ENCODE assay signal across 22 cellular contexts in the genomic region with DNA sequence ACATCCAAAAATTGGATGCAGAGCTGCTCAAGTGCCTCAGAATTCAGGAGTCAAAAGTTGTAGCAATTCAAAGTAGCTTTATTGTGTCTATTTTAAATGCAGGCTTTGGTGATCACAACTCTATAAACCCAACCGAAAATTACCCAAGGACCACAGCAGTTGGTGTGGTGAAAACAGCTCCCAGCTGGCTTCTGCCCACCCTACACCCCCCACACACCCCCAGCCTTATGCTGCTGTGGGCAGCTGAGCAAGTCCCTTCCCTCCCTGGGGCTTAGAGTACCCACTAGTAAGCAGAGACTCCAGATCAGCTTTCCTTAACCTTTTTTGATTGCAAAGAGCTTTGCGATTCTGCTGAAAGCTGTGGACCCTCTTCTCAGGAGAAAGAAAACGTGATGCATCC. TPM values are rescaled to one million over a fixed set of nuclear protein-coding genes. Genes with fewer than 3 reads are reported as not detected.
DNase-seq lines count a peak whose midpoint lies in the region; ATAC-seq and TF ChIP-seq lines count a peak whose summit lies in the region.
"Had no signal": no experiment of that assay in that cellular context is flagged by ENCODE, and none has a peak within 500 bp of the region (broad histone marks: within the 10 kb centered on the region; RNA-seq: fewer than 3 reads in every experiment).

No MANE protein-coding gene starts in this region.

- DNase-seq in DMS79 treated with DMSO at 0.1 percent for 48 hours (lab: John Stamatoyannopoulos, UW) (peak; percentile 53), DMS79 (lab: John Stamatoyannopoulos, UW) (no peak), body of pancreas (no peak), mesothelial cell of epicardium (ENCODE audit: low spot score in 2 of 2, unreplicated experiment in 2 of 2) (no peak), stomach (no peak), NCI-H2107 (lab: John Stamatoyannopoulos, UW) (no peak), NCI-H526 treated with DMSO at 0.1 percent for 48 hours (lab: John Stamatoyannopoulos, UW) (no peak)
- DNase-seq: activated CD4-positive, CD25-positive, alpha-beta regulatory T cell treated with anti-CD3 and anti-CD28 coated beads, Interleukin-2, amount 50 U/mL, for 72 hours; activated naive CD8-positive, alpha-beta T cell treated with anti-CD3 and anti-CD28 coated beads, Interleukin-2, amount 50 U/mL, for 24 hours; effector CD4-positive, alpha-beta T cell; NCI-H1930; stimulated activated CD4-positive, alpha-beta T cell treated with anti-CD3 and anti-CD28 coated beads, Interleukin-15, amount 100 ng/mL, for 24 hours; T1000 had no signal

- H3K36me3 ChIP-seq in body of pancreas (replicated peaks in 1 of 2; ENCODE audit: insufficient read depth in 1 of 2, low read depth in 2 of 2), result no peaks in the 10 kb centered on the region
- H3K36me3 ChIP-seq in stomach, result no peaks in the 10 kb centered on the region
- H3K36me3 ChIP-seq: BLaER1 treated with 17β-estradiol and CSF1 and Interleukin-3, amounts not matched to agents 10 nM and 100 nM; cardiac muscle cell had no signal

- H3K27me3 ChIP-seq in body of pancreas, result no peaks in the 10 kb centered on the region
- peaks cover 0 to 8% (median 0%) of the 10 kb centered on the region in 3 donors for H3K27me3 ChIP-seq in stomach
- H3K27me3 ChIP-seq: cardiac muscle cell had no signal

- intact Hi-C loops in body of pancreas (cut with DNase I), result no loop called here
- intact Hi-C loops in stomach (cut with DNase I; ENCODE audit: low total_unique reads), result loop anchor here (5.0 kb wide), 1 partner anchor 133 kb away; no protein-coding TSS in a partner anchor

- H3K4me3 ChIP-seq in body of pancreas, result no peak overlapping the region
- H3K4me3 ChIP-seq in stomach, result peak overlapping the region in 1 of 4 donors; percentile 11
- H3K4me3 ChIP-seq: BLaER1 treated with 17β-estradiol and CSF1 and Interleukin-3, amounts not matched to agents 10 nM and 100 nM; cardiac muscle cell; lung; SK-N-MC had no signal

- no peaks in the 10 kb centered on the region for H3K27me3 Mint-ChIP-seq in mesothelial cell of epicardium (ENCODE audit: low read depth)

- no peak overlapping the region for H3K4me3 Mint-ChIP-seq in mesothelial cell of epicardium
- H3K4me3 Mint-ChIP-seq: activated naive CD8-positive, alpha-beta T cell treated with anti-CD3 and anti-CD28 coated beads, Interleukin-2, amount 50 U/mL, for 24 hours; stimulated activated effector memory CD8-positive, alpha-beta T cell treated with anti-CD3 and anti-CD28 coated beads, Interleukin-12 subunit alpha, Interleukin-12 subunit beta, amount 100 ng/mL, for 72 hours had no signal

- H3K9me3 ChIP-seq in body of pancreas (no peaks in the 10 kb centered on the region), stomach (no peaks in the 10 kb centered on the region)
- H3K9me3 ChIP-seq: BLaER1 treated with 17β-estradiol and CSF1 and Interleukin-3, amounts not matched to agents 10 nM and 100 nM had no signal

- peak overlapping the region; percentile 94 for H3K27ac Mint-ChIP-seq in mesothelial cell of epicardium
- H3K27ac Mint-ChIP-seq: activated naive CD8-positive, alpha-beta T cell treated with anti-CD3 and anti-CD28 coated beads, Interleukin-2, amount 50 U/mL, for 24 hours; activated T-helper 2 cell treated with anti-CD3 and anti-CD28 coated beads, Interferon-gamma antibody, Interleukin-2, Interleukin-4, amounts not matched to agents 10 μg/mL and 5 μg/mL and 100 μg/mL, durations not matched to agents 14 hours and 24 hours and 36 hours; stimulated activated effector memory CD8-positive, alpha-beta T cell treated with anti-CD3 and anti-CD28 coated beads, Interleukin-12 subunit alpha, Interleukin-12 subunit beta, amount 100 ng/mL, for 72 hours had no signal

- peaks cover 48% of the 10 kb centered on the region for H3K4me1 Mint-ChIP-seq in mesothelial cell of epicardium

- no peak for TF ChIP-seq EP300 in stomach (IDR thresholded peaks at IDR 0.05)

- H3K27ac ChIP-seq in body of pancreas, result peak overlapping the region in 3 of 4 donors; percentile 74 to 84 (median 84)
- peak overlapping the region in 4 of 5 donors; percentile 58 to 79 (median 74) for H3K27ac ChIP-seq in stomach
- H3K27ac ChIP-seq: BLaER1 treated with 17β-estradiol and CSF1 and Interleukin-3, amounts not matched to agents 10 nM and 100 nM; cardiac muscle cell; SK-N-MC had no signal

- no peak for TF ChIP-seq POLR2A in body of pancreas (IDR thresholded peaks at IDR 0.05)
- TF ChIP-seq POLR2A in stomach (IDR thresholded peaks at IDR 0.05), result no peak

- ATAC-seq in body of pancreas, result no peak
- no peak for ATAC-seq in GM19463 (IDR thresholded peaks at IDR 0.05; ENCODE audit: unreplicated experiment)
- ATAC-seq: activated naive CD8-positive, alpha-beta T cell treated with anti-CD3 and anti-CD28 coated beads, Interleukin-2, amount 50 U/mL, for 24 hours; stimulated activated effector memory CD8-positive, alpha-beta T cell treated with anti-CD3 and anti-CD28 coated beads, Interleukin-12 subunit alpha, Interleukin-12 subunit beta, amount 100 ng/mL, for 72 hours had no signal

- TF ChIP-seq CTCF in body of pancreas (IDR thresholded peaks at IDR 0.05) (no peak), mesothelial cell of epicardium (IDR thresholded peaks at IDR 0.05; ENCODE audit: unreplicated experiment) (no peak), stomach (IDR thresholded peaks at IDR 0.05) (no peak)

- no peaks in the 10 kb centered on the region for H3K9me3 Mint-ChIP-seq in mesothelial cell of epicardium
- H3K9me3 Mint-ChIP-seq: activated naive CD8-positive, alpha-beta T cell treated with anti-CD3 and anti-CD28 coated beads, Interleukin-2, amount 50 U/mL, for 24 hours; activated T-helper 2 cell treated with anti-CD3 and anti-CD28 coated beads, Interferon-gamma antibody, Interleukin-2, Interleukin-4, amounts not matched to agents 10 μg/mL and 5 μg/mL and 100 μg/mL, durations not matched to agents 14 hours and 24 hours and 36 hours; neural crest cell; stimulated activated effector memory CD8-positive, alpha-beta T cell treated with anti-CD3 and anti-CD28 coated beads, Interleukin-12 subunit alpha, Interleukin-12 subunit beta, amount 100 ng/mL, for 72 hours had no signal

- H3K4me1 ChIP-seq in body of pancreas, result peaks cover 49% of the 10 kb centered on the region
- peaks cover 39 to 55% (median 46%) of the 10 kb centered on the region in 4 donors for H3K4me1 ChIP-seq in stomach

- WGBS in body of pancreas, 2 donors, result 49 to 55% methylated on average over 3 of the region's 3 CpGs
- 36 to 53% (median 43%) methylated on average over 3 of the region's 3 CpGs for WGBS in stomach, 5 donors

- H3K36me3 Mint-ChIP-seq in mesothelial cell of epicardium, result no peaks in the 10 kb centered on the region

RNA-seq across cellular contexts. Expression of gene HES1, which starts 5.7 kb away (rescaled TPM):
- 10 to 100 TPM; 28.5 to 49.1 TPM for total RNA-seq in body of pancreas
- total RNA-seq in mesothelial cell of epicardium, result 99.9 to 108 TPM (median 104 TPM) in 3 replicates
- total RNA-seq in stomach, result 100 to 1,000 TPM in 1 of 5 donors, 10 to 100 TPM in 3, 1 to 10 TPM in 1; 4.7 to 101 (median 43.1) TPM
- polyA plus RNA-seq in stomach, result 10 to 100 TPM; 20.5 to 54.5 (median 41.3) TPM
- total RNA-seq: activated CD8-positive, alpha-beta memory T cell treated with anti-CD3 and anti-CD28 coated beads for 36 hours had no signal
